ENCODE assay signal across 23 cellular contexts in genomic region chr15:53982281-53982680, GRCh38. TPM values are rescaled to one million over a fixed set of nuclear protein-coding genes. Genes with fewer than 3 reads are reported as not detected.
DNase-seq lines count a peak whose midpoint lies in the region; TF ChIP-seq lines count a peak whose summit lies in the region.
"Had no signal": no experiment of that assay in that cellular context is flagged by ENCODE, and none has a peak within 500 bp of the region (broad histone marks: within the 10 kb centered on the region; RNA-seq: fewer than 3 reads in every experiment).

No MANE protein-coding gene starts in this region.

- peaks cover 22% of the 10 kb centered on the region for H3K4me1 Mint-ChIP-seq in brain
- H3K4me1 Mint-ChIP-seq in mesothelial cell of epicardium: peaks cover 23% of the 10 kb centered on the region

- peak overlapping the region in 4 of 5 experiments; percentile 1 to 18 (median 14) for H3K4me3 Mint-ChIP-seq in brain
- no peak overlapping the region for H3K4me3 Mint-ChIP-seq in mesothelial cell of epicardium
- H3K4me3 Mint-ChIP-seq: CD14-positive monocyte; CD4-positive, alpha-beta T cell; CD8-positive, alpha-beta memory T cell; HFFc6 had no signal

- peak overlapping the region; percentile 8 for H3K4me3 ChIP-seq in smooth muscle cell
- H3K4me3 ChIP-seq: A549; BLaER1 treated with 17β-estradiol and CSF1 and Interleukin-3, amounts not matched to agents 10 nM and 100 nM; HAP-1 had no signal

- peak overlapping the region; percentile 87 for H3K4me2 ChIP-seq in smooth muscle cell
- H3K4me2 ChIP-seq: A549; BLaER1 treated with 17β-estradiol and CSF1 and Interleukin-3, amounts not matched to agents 10 nM and 100 nM had no signal

- no peaks in the 10 kb centered on the region for H3F3A ChIP-seq in smooth muscle cell (ENCODE audit: low read depth)

- H3K36me3 ChIP-seq in smooth muscle cell (ENCODE audit: low read depth): no peaks in the 10 kb centered on the region
- H3K36me3 ChIP-seq: BE2C; BLaER1 treated with 17β-estradiol and CSF1 and Interleukin-3, amounts not matched to agents 10 nM and 100 nM; HAP-1 had no signal

- H3K4me1 ChIP-seq in smooth muscle cell (ENCODE audit: low read depth): no peaks in the 10 kb centered on the region
- H3K4me1 ChIP-seq: A549; BE2C; BLaER1 treated with 17β-estradiol and CSF1 and Interleukin-3, amounts not matched to agents 10 nM and 100 nM; HAP-1 had no signal

- TF ChIP-seq CTCF in brain (conservative IDR thresholded peaks at IDR 0.05) (no peak), smooth muscle cell (IDR thresholded peaks at IDR 0.05; ENCODE audit: borderline replicate concordance, insufficient read depth, poor library complexity, severe bottlenecking) (no peak), mesothelial cell of epicardium (IDR thresholded peaks at IDR 0.05; ENCODE audit: unreplicated experiment) (no peak)

- H3K27ac Mint-ChIP-seq in brain (peak overlapping the region in 1 of 5 experiments; percentile 48), mesothelial cell of epicardium (no peak overlapping the region)
- H3K27ac Mint-ChIP-seq: CD14-positive monocyte; CD4-positive, alpha-beta T cell; CD8-positive, alpha-beta memory T cell; HFFc6 had no signal

- H3K27me3 ChIP-seq in smooth muscle cell (ENCODE audit: low read depth): no peaks in the 10 kb centered on the region

- H3K27me3 Mint-ChIP-seq in brain: peaks cover 22% of the 10 kb centered on the region
- peaks cover 20% of the 10 kb centered on the region for H3K27me3 Mint-ChIP-seq in mesothelial cell of epicardium (ENCODE audit: low read depth)

- 54% methylated on average over 2 of the region's 2 CpGs for WGBS in smooth muscle cell (ENCODE audit: low lambda C conversion rate)

- H3K9me3 Mint-ChIP-seq in brain (no peaks in the 10 kb centered on the region), mesothelial cell of epicardium (no peaks in the 10 kb centered on the region)
- H3K9me3 Mint-ChIP-seq: CD8-positive, alpha-beta memory T cell had no signal

- DNase-seq in NCI-H446 treated with DMSO at 0.1 percent for 48 hours (lab: John Stamatoyannopoulos, UW) (peak; percentile 15), smooth muscle cell (lab: John Stamatoyannopoulos, UW; ENCODE audit: unreplicated experiment) (no peak), NCI-H226 (no peak), NCI-H82 (lab: John Stamatoyannopoulos, UW) (no peak), mesothelial cell of epicardium (ENCODE audit: low spot score in 2 of 2, unreplicated experiment in 2 of 2) (no peak)
- DNase-seq in activated CD4-positive, CD25-positive, alpha-beta regulatory T cell treated with anti-CD3 and anti-CD28 coated beads, Interleukin-2, amount 50 U/mL, for 72 hours: no peak
- DNase-seq: 8988T; ACHN; AML-193; BE2C; CD4-positive, alpha-beta T cell; CD8-positive, alpha-beta memory T cell; DMS 273 treated with DMSO at 0.1 percent for 48 hours; DMS79; EL; GF-D8; GOT3; HFFc6 had no signal

- no peaks in the 10 kb centered on the region for H3K9me3 ChIP-seq in smooth muscle cell (replicated peaks; ENCODE audit: low read depth)
- H3K9me3 ChIP-seq: A549; BE2C; BLaER1 treated with 17β-estradiol and CSF1 and Interleukin-3, amounts not matched to agents 10 nM and 100 nM; HAP-1 had no signal

- no peaks in the 10 kb centered on the region for H4K20me1 ChIP-seq in smooth muscle cell (ENCODE audit: low read depth)
- H4K20me1 ChIP-seq: BLaER1 treated with 17β-estradiol and CSF1 and Interleukin-3, amounts not matched to agents 10 nM and 100 nM had no signal

- peak overlapping the region; percentile 34 for H2AFZ ChIP-seq in smooth muscle cell (ENCODE audit: low read depth)

- H3K79me2 ChIP-seq in smooth muscle cell (ENCODE audit: low read depth): peaks cover 9% of the 10 kb centered on the region

- no peak overlapping the region for H3K9ac ChIP-seq in smooth muscle cell (ENCODE audit: low read depth)
- H3K9ac ChIP-seq: BLaER1 treated with 17β-estradiol and CSF1 and Interleukin-3, amounts not matched to agents 10 nM and 100 nM had no signal

- no peak overlapping the region for H3K27ac ChIP-seq in smooth muscle cell (ENCODE audit: low read depth)
- H3K27ac ChIP-seq: A549; BLaER1 treated with 17β-estradiol and CSF1 and Interleukin-3, amounts not matched to agents 10 nM and 100 nM had no signal

- H3K36me3 Mint-ChIP-seq in brain: no peaks in the 10 kb centered on the region
- no peaks in the 10 kb centered on the region for H3K36me3 Mint-ChIP-seq in mesothelial cell of epicardium
- H3K36me3 Mint-ChIP-seq: CD14-positive monocyte; CD8-positive, alpha-beta memory T cell had no signal

RNA-seq across cellular contexts. Expression of gene UNC13C, which starts 4.0 kb away (rescaled TPM):
- polyA plus RNA-seq in brain (ENCODE audit: insufficient read depth, low read depth, low replicate concordance): 0.46 TPM
- 4.0 and 4.7 TPM in 2 replicates for total RNA-seq in smooth muscle cell
- 0.46 and 0.85 TPM in 2 replicates for polyA plus RNA-seq in smooth muscle cell
- 2.7 to 2.8 TPM (median 2.7 TPM) in 3 replicates for total RNA-seq in mesothelial cell of epicardium
- total RNA-seq: CD4-positive, alpha-beta T cell; CD8-positive, alpha-beta memory T cell; HFFc6 had no signal
- polyA plus RNA-seq: CD14-positive monocyte; CD8-positive, alpha-beta memory T cell had no signal
